ENCODE assay signal across 11 cellular contexts in genomic region chr4:99151452-99151851, GRCh38. TPM values are rescaled to one million over a fixed set of nuclear protein-coding genes. Genes with fewer than 3 reads are reported as not detected.
"Had no signal": no experiment of that assay in that cellular context is flagged by ENCODE, and none has a peak within 500 bp of the region (broad histone marks: within the 10 kb centered on the region; RNA-seq: fewer than 3 reads in every experiment).

No MANE protein-coding gene starts in this region.

- H3K36me3 ChIP-seq: HAP-1 had no signal

- H3K4me3 ChIP-seq: GM23248, GM23338, HAP-1 had no signal

- H3K27ac Mint-ChIP-seq: GM23338, H9 had no signal

- ATAC-seq: GM23338, HCT116 had no signal

- H3K27ac ChIP-seq: GM23248 had no signal

- H3K4me1 ChIP-seq: HAP-1 had no signal

- H3K4me3 Mint-ChIP-seq: GM23338, H9 had no signal

- FAIRE-seq: H1, H54 had no signal

- DNase-seq: GM23248, GOT3, H7, H9, HCEC 1CT had no signal

- H3K4me1 Mint-ChIP-seq: GM23338, H9 had no signal

RNA-seq across cellular contexts. Expression of gene ADH4, which starts 7.4 kb away (rescaled TPM):
- total RNA-seq: GM23248, GM23338, H1, H4, H9 had no signal
- polyA plus RNA-seq: GM23248, GM23338, H1 had no signal
